In the genomic region with DNA sequence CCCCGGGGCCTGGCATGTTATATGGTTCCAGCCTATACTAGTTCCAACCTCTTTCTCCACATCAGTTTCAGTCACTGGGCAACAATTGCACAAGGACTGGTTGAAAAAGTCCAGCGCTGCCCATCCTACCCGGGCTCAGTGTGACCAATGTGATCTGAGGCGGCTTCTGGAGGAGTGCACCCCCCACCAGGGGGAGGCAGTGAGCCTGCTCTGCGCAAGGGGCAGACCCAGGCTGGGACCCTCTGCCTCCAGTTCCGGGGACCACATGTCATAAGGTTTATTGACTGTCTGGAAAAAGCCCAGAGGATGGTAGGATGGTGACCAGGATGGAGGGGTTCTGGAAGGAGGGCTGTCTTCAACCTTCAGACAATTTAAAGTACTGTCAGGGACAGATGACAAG, we compare ENCODE assay signal across 12 cellular contexts. TPM values are rescaled to one million over a fixed set of nuclear protein-coding genes. Genes with fewer than 3 reads are reported as not detected.
DNase-seq lines count a peak whose midpoint lies in the region; ATAC-seq, FAIRE-seq and TF ChIP-seq lines count a peak whose summit lies in the region.
"Had no signal": no experiment of that assay in that cellular context is flagged by ENCODE, and none has a peak within 500 bp of the region (broad histone marks: within the 10 kb centered on the region; RNA-seq: fewer than 3 reads in every experiment).

No MANE protein-coding gene starts in this region.

- no peak overlapping the region for H3K9ac ChIP-seq in neural progenitor cell

- no peaks in the 10 kb centered on the region for H3K9me3 ChIP-seq in neural progenitor cell (ENCODE audit: low read depth)

- no peaks in the 10 kb centered on the region for H3F3A ChIP-seq in neural progenitor cell (ENCODE audit: low read depth)

- no peaks in the 10 kb centered on the region for H3K79me2 ChIP-seq in neural progenitor cell (ENCODE audit: low read depth)

- H4K20me1 ChIP-seq in neural progenitor cell (ENCODE audit: low read depth) = no peaks in the 10 kb centered on the region

- no peaks in the 10 kb centered on the region for H3K36me3 Mint-ChIP-seq in neural progenitor cell

- no peak overlapping the region for H3K4me3 Mint-ChIP-seq in neural progenitor cell

- H3K4me1 Mint-ChIP-seq in neural progenitor cell = peaks cover 4% of the 10 kb centered on the region

- no peak overlapping the region for H3K27ac Mint-ChIP-seq in neural progenitor cell

- no peaks in the 10 kb centered on the region for H3K9me3 Mint-ChIP-seq in neural progenitor cell

- H3K4me3 ChIP-seq in astrocyte of the spinal cord (ENCODE audit: low read depth, low read length) (no peak overlapping the region), neural progenitor cell (no peak overlapping the region)

- peaks cover 17% of the 10 kb centered on the region for H3K27me3 Mint-ChIP-seq in neural progenitor cell (ENCODE audit: insufficient read depth, low read depth)

- no peak overlapping the region for H2AFZ ChIP-seq in neural progenitor cell (replicated peaks)

- no peak for ATAC-seq in GM19328 (IDR thresholded peaks at IDR 0.05; ENCODE audit: unreplicated experiment)

- peak; percentile 80 for FAIRE-seq in HTR-8/SVneo (lab: Jason Lieb, UNC)
- FAIRE-seq: GM18507 had no signal

- DNase-seq in DMS53 (lab: John Stamatoyannopoulos, UW) (peak; percentile 5), DMS53 treated with DMSO at 0.1 percent for 48 hours (lab: John Stamatoyannopoulos, UW; ENCODE audit: unreplicated experiment) (no peak), HTR-8/SVneo (ENCODE audit: insufficient read length, low spot score) (no peak), astrocyte of the spinal cord (ENCODE audit: low read depth, low spot score) (no peak), neural progenitor cell (ENCODE audit: low spot score) (no peak), nucleus accumbens (lab: John Stamatoyannopoulos, UW) (no peak), NCI-H1092 (lab: John Stamatoyannopoulos, UW) (no peak)
- DNase-seq: KBM-7 had no signal

- peak; percentile 46 for TF ChIP-seq CTCF in astrocyte of the spinal cord (IDR thresholded peaks at IDR 0.05; ENCODE audit: low read depth, low read length)
- TF ChIP-seq CTCF in neural progenitor cell (IDR thresholded peaks at IDR 0.05) = peak; percentile 50

- no peak overlapping the region for H3K4me2 ChIP-seq in neural progenitor cell

- no peak overlapping the region for H3K27ac ChIP-seq in neural progenitor cell

- no peaks in the 10 kb centered on the region for H3K36me3 ChIP-seq in neural progenitor cell

- H3K4me1 ChIP-seq in neural progenitor cell = peaks cover 6% of the 10 kb centered on the region

- H3K27me3 ChIP-seq in neural progenitor cell = no peaks in the 10 kb centered on the region

- in situ Hi-C loops in astrocyte of the spinal cord (cut with HindIII; ENCODE audit: low sequenced_read_pairs) = no loop called here

RNA-seq across cellular contexts. Expression of a gene that starts 25.6 kb away (rescaled TPM):
- 0.28 TPM in 1 of 2 replicates, not detected in the other for total RNA-seq in neural progenitor cell (ENCODE audit: low replicate concordance)
- total RNA-seq: A172, RPMI7951 had no signal
